1 cellular context compared by ENCODE assay signal in genomic region chr3:190130700-190131099, GRCh38.
TF ChIP-seq lines count a peak whose summit lies in the region.

No MANE protein-coding gene starts in this region.

TF ChIP-seq in A549, 52 proteins besides CTCF, POLR2A, EP300 and RAD21:
- TF ChIP-seq HES2 (IDR thresholded peaks at IDR 0.05) (no peak), NR3C1 (IDR thresholded peaks at IDR 0.05) (no peak), HOXA7 (CRISPR knock-in tag; IDR thresholded peaks at IDR 0.05) (no peak), NFE2L2 (conservative IDR thresholded peaks at IDR 0.05; ENCODE audit: low read length) (no peak), MYC (IDR thresholded peaks at IDR 0.05; ENCODE audit: borderline replicate concordance, low read length) (no peak), PHF8 (IDR thresholded peaks at IDR 0.05; ENCODE audit: borderline replicate concordance, low read depth) (no peak), MAFK (IDR thresholded peaks at IDR 0.05; ENCODE audit: partially characterized antibody) (no peak), FOSB (CRISPR knock-in tag; IDR thresholded peaks at IDR 0.05) (no peak), PBX3 (IDR thresholded peaks at IDR 0.05) (no peak), KDM5A (IDR thresholded peaks at IDR 0.05) (no peak), SREBF2 (IDR thresholded peaks at IDR 0.05) (no peak), BHLHE40 (IDR thresholded peaks at IDR 0.05; ENCODE audit: low read depth, low read length) (no peak), CBX2 (IDR thresholded peaks at IDR 0.05; ENCODE audit: borderline replicate concordance, low read depth) (no peak), SMC3 (IDR thresholded peaks at IDR 0.05) (no peak), MAZ (IDR thresholded peaks at IDR 0.05; ENCODE audit: borderline replicate concordance, low read depth, low read length) (no peak), RARB (CRISPR knock-in tag; IDR thresholded peaks at IDR 0.05) (no peak), HEYL (CRISPR knock-in tag; IDR thresholded peaks at IDR 0.05) (no peak)
